Comparison of ENCODE assay signal across 8 cellular contexts in genomic region chr18:62585274-62586147, GRCh38.
DNase-seq lines count a peak whose midpoint lies in the region; ATAC-seq and TF ChIP-seq lines count a peak whose summit lies in the region.

No MANE protein-coding gene starts in this region.

- no peaks in the 10 kb centered on the region for H3K79me2 ChIP-seq in Karpas-422 (ENCODE audit: low read length)

- H3K36me3 ChIP-seq in WERI-Rb-1 (no peaks in the 10 kb centered on the region), prostate gland (no peaks in the 10 kb centered on the region), esophagus muscularis mucosa (peaks cover 0 to 14% (median 9%) of the 10 kb centered on the region in 4 donors), Karpas-422 (ENCODE audit: insufficient read depth, low read length) (peaks cover 22% of the 10 kb centered on the region)

- H3K4me2 ChIP-seq in Karpas-422 (ENCODE audit: low read depth, low read length, poor library complexity, severe bottlenecking) = no peak overlapping the region

- 71% methylated on average over 16 of the region's 16 CpGs for WGBS in prostate gland
- WGBS in esophagus muscularis mucosa = 79% methylated on average over 16 of the region's 16 CpGs

- no peak for TF ChIP-seq EP300 in esophagus muscularis mucosa (IDR thresholded peaks at IDR 0.05)

- H4K20me1 ChIP-seq in Karpas-422 (ENCODE audit: insufficient read depth, low read depth, low read length) = peaks cover 14% of the 10 kb centered on the region

- H3K4me3 ChIP-seq in WERI-Rb-1 (ENCODE audit: low read depth, low read length) (no peak overlapping the region), prostate gland (no peak overlapping the region), esophagus muscularis mucosa (no peak overlapping the region), Karpas-422 (ENCODE audit: low read length) (no peak overlapping the region)

- H3K4me1 ChIP-seq in prostate gland (replicated peaks) (no peaks in the 10 kb centered on the region), esophagus muscularis mucosa (peaks cover 16 to 25% (median 23%) of the 10 kb centered on the region in 4 donors), Karpas-422 (ENCODE audit: low read length) (peaks cover 4% of the 10 kb centered on the region; the same call in 1 of the 2 replicates)

- H3K27ac ChIP-seq in WERI-Rb-1 (no peak overlapping the region), prostate gland (no peak overlapping the region), esophagus muscularis mucosa (replicated peaks in 1 of 4) (peak overlapping the region in 2 of 4 donors; percentile 49 to 52), Karpas-422 (ENCODE audit: low read length) (no peak overlapping the region)

- intact Hi-C loops in prostate gland (cut with DNase I) (loop anchor here (2.0 to 10.0 kb wide), 4 partner anchors 127 to 401 kb away; partner anchors contain the start of genes PIGN and RELCH), esophagus muscularis mucosa (cut with DNase I) (loop anchor here (10.0 kb wide), 2 partner anchors 129 to 401 kb away; partner anchors contain the start of genes PHLPP1, PIGN and RELCH)

- no peak overlapping the region for H2AFZ ChIP-seq in Karpas-422 (ENCODE audit: low read length)

- H3K9me3 ChIP-seq in WERI-Rb-1 (ENCODE audit: severe bottlenecking) (no peaks in the 10 kb centered on the region), prostate gland (no peaks in the 10 kb centered on the region), esophagus muscularis mucosa (no peaks in the 10 kb centered on the region), Karpas-422 (ENCODE audit: low read length) (no peaks in the 10 kb centered on the region)

- ATAC-seq in GM18870 (IDR thresholded peaks at IDR 0.05; ENCODE audit: unreplicated experiment) (peak; percentile 12), HG03025 (IDR thresholded peaks at IDR 0.05; ENCODE audit: low FRiP score, unreplicated experiment) (peak; percentile 31)

- H3K27me3 ChIP-seq in WERI-Rb-1 (ENCODE audit: insufficient read depth, low read depth, severe bottlenecking) = no peaks in the 10 kb centered on the region
- no peaks in the 10 kb centered on the region for H3K27me3 ChIP-seq in prostate gland (replicated peaks; ENCODE audit: insufficient read depth)
- no peaks in the 10 kb centered on the region for H3K27me3 ChIP-seq in esophagus muscularis mucosa
- no peaks in the 10 kb centered on the region for H3K27me3 ChIP-seq in Karpas-422 (ENCODE audit: low read length)

- peak; percentile 27 for DNase-seq in activated T-cell treated with anti-CD3 and anti-CD28 coated beads, Interleukin-2, amount 50 U/mL, for 1 hour
- DNase-seq in stimulated activated CD4-positive, alpha-beta T cell treated with anti-CD3 and anti-CD28 coated beads, Interleukin-1b, Interleukin-23, amount 100 ng/mL, for 24 hours (ENCODE audit: low read depth in 4 of 4, low spot score in 1 of 4) = peak; percentile 16 to 35 (median 30)
- DNase-seq in WERI-Rb-1 (no peak), prostate gland (ENCODE audit: low spot score) (no peak), esophagus muscularis mucosa (ENCODE audit: extremely low spot score) (no peak), Karpas-422 (no peak)

- no peak overlapping the region for H3K9ac ChIP-seq in Karpas-422 (ENCODE audit: low read length)

- no peak for TF ChIP-seq POLR2A in prostate gland (IDR thresholded peaks at IDR 0.05)
- TF ChIP-seq POLR2A in esophagus muscularis mucosa (IDR thresholded peaks at IDR 0.05; ENCODE audit: low read depth) = no peak

- H3K9me2 ChIP-seq in Karpas-422 (replicated peaks; ENCODE audit: insufficient read depth, low read length) = no peaks in the 10 kb centered on the region

- TF ChIP-seq CTCF in WERI-Rb-1 (IDR thresholded peaks at IDR 0.05; ENCODE audit: low read depth, low read length) (no peak), prostate gland (IDR thresholded peaks at IDR 0.05) (no peak), esophagus muscularis mucosa (IDR thresholded peaks at IDR 0.05) (no peak)

Comparison
In these comparisons a context has a peak if more than half of its experiments do, and no peak if none do; other contexts are left out.
1. DNase-seq: peak in activated T-cell treated with anti-CD3 and anti-CD28 coated beads, Interleukin-2, amount 50 U/mL, for 1 hour (single experiment) and stimulated activated CD4-positive, alpha-beta T cell treated with anti-CD3 and anti-CD28 coated beads, Interleukin-1b, Interleukin-23, amount 100 ng/mL, for 24 hours (4 of 4); none in WERI-Rb-1 (single experiment), prostate gland (single experiment), esophagus muscularis mucosa (single experiment) and Karpas-422 (single experiment).